31 cellular contexts compared by ENCODE assay signal in genomic region chr13:112133489-112134149, GRCh38.
"Had no signal": no experiment of that assay in that cellular context is flagged by ENCODE, and none has a peak within 500 bp of the region (broad histone marks: within the 10 kb centered on the region; RNA-seq: fewer than 3 reads in every experiment).

No MANE protein-coding gene starts in this region.

- H3K36me3 Mint-ChIP-seq: mesothelial cell of epicardium; naive thymus-derived CD8-positive, alpha-beta T cell; stimulated activated naive B cell treated with anti-CD40 and anti-IgM and Interleukin-4, amounts not matched to agents 10 μg/mL and 1 μg/mL and 100 μg/mL, for 72 hours had no signal

- ATAC-seq: activated CD4-positive, CD25-positive, alpha-beta regulatory T cell treated with anti-CD3 and anti-CD28 coated beads, Interleukin-2, amount 50 U/mL, for 24 hours; activated T-cell treated with anti-CD3 and anti-CD28 coated beads, Interleukin-2, amount 50 U/mL, for 4 hours; activated T-helper 17 cell treated with anti-CD3 and anti-CD28 coated beads, Interleukin-2, amount 50 U/mL, for 72 hours; gastroesophageal sphincter; left ventricle myocardium superior; naive thymus-derived CD8-positive, alpha-beta T cell; stimulated activated naive B cell treated with anti-CD40 and anti-IgM and Interleukin-4, amounts not matched to agents 10 μg/mL and 1 μg/mL and 100 μg/mL, for 72 hours had no signal

- H3K4me1 Mint-ChIP-seq: activated T-helper 17 cell treated with anti-CD3 and anti-CD28 coated beads, Interleukin-2, amount 50 U/mL, for 72 hours; mesothelial cell of epicardium; stimulated activated naive B cell treated with anti-CD40 and anti-IgM and Interleukin-4, amounts not matched to agents 10 μg/mL and 1 μg/mL and 100 μg/mL, for 72 hours had no signal

- H3K4me2 ChIP-seq: smooth muscle cell had no signal

- H3K4me1 ChIP-seq: right atrium auricular region, suprapubic skin, tibial artery had no signal

- H3K9me3 ChIP-seq: gastroesophageal sphincter, right atrium auricular region, suprapubic skin, tibial artery had no signal

- H3K4me3 Mint-ChIP-seq: activated T-cell treated with anti-CD3 and anti-CD28 coated beads, Interleukin-2, amount 50 U/mL, for 4 hours; activated T-helper 17 cell treated with anti-CD3 and anti-CD28 coated beads, Interleukin-2, amount 50 U/mL, for 72 hours; dendritic cell treated with granulocyte-macrophage colony-stimulating factor and Interleukin-4, amounts not matched to agents 40 ng/mL and 50 ng/mL, for 4 days; mesothelial cell of epicardium; naive thymus-derived CD8-positive, alpha-beta T cell; neural crest cell; stimulated activated naive B cell treated with anti-CD40 and anti-IgM and Interleukin-4, amounts not matched to agents 10 μg/mL and 1 μg/mL and 100 μg/mL, for 72 hours; T-helper 1 cell treated with Interleukin-12 subunit alpha and Interleukin-12 subunit beta and Interleukin-4 antibody, amounts not matched to agents 30 μg/mL and 1 μg/mL, for 36 hours had no signal

- FAIRE-seq: astrocyte, endometrium, TTC549 had no signal

- H3K9me3 Mint-ChIP-seq: activated T-cell treated with anti-CD3 and anti-CD28 coated beads, Interleukin-2, amount 50 U/mL, for 4 hours; activated T-helper 17 cell treated with anti-CD3 and anti-CD28 coated beads, Interleukin-2, amount 50 U/mL, for 72 hours; dendritic cell treated with granulocyte-macrophage colony-stimulating factor and Interleukin-4, amounts not matched to agents 40 ng/mL and 50 ng/mL, for 4 days; mesothelial cell of epicardium; neural crest cell; T-helper 1 cell treated with Interleukin-12 subunit alpha and Interleukin-12 subunit beta and Interleukin-4 antibody, amounts not matched to agents 30 μg/mL and 1 μg/mL, for 36 hours had no signal

- DNase-seq: activated CD4-positive, alpha-beta T cell treated with anti-CD3 and anti-CD28 coated beads for 48 hours; activated CD4-positive, alpha-beta T cell treated with anti-CD3 and anti-CD28 coated beads, Interleukin-2, amount 50 U/mL, for 48 hours; activated gamma-delta T cell treated with Interleukin-2 at 50 U/mL for 16 hours; activated naive CD4-positive, alpha-beta T cell treated with anti-CD3 and anti-CD28 coated beads, Interleukin-2, amount 50 U/mL, for 16 hours; activated T-cell treated with anti-CD3 and anti-CD28 coated beads, Interleukin-2, amount 50 U/mL, for 4 hours; amniotic stem cell; brain microvascular endothelial cell; effector CD4-positive, alpha-beta T cell; hypothalamus; kidney glomerular epithelial cell; left ventricle myocardium superior; naive thymus-derived CD8-positive, alpha-beta T cell; stimulated activated CD4-positive, alpha-beta T cell treated with anti-CD3 and anti-CD28 coated beads, Interleukin-15, amount 100 ng/mL, for 24 hours; stimulated activated CD4-positive, alpha-beta T cell treated with anti-CD3 and anti-CD28 coated beads, Interleukin-2, amount 100 ng/mL, for 24 hours; stimulated activated naive B cell treated with anti-CD40 and anti-IgM and Interleukin-4, amounts not matched to agents 10 μg/mL and 1 μg/mL and 100 μg/mL, for 72 hours; T-helper 9 cell had no signal

- H3K4me3 ChIP-seq: gastroesophageal sphincter, right atrium auricular region, smooth muscle cell, suprapubic skin, tibial artery had no signal

- H3K27ac ChIP-seq: brain microvascular endothelial cell, gastroesophageal sphincter, right atrium auricular region, suprapubic skin, tibial artery, VCaP had no signal

- H3K27me3 ChIP-seq: brain microvascular endothelial cell, right atrium auricular region had no signal

- H3K27ac Mint-ChIP-seq: activated T-helper 17 cell treated with anti-CD3 and anti-CD28 coated beads, Interleukin-2, amount 50 U/mL, for 72 hours; dendritic cell treated with granulocyte-macrophage colony-stimulating factor and Interleukin-4, amounts not matched to agents 40 ng/mL and 50 ng/mL, for 4 days; mesothelial cell of epicardium; naive thymus-derived CD8-positive, alpha-beta T cell; stimulated activated naive B cell treated with anti-CD40 and anti-IgM and Interleukin-4, amounts not matched to agents 10 μg/mL and 1 μg/mL and 100 μg/mL, for 72 hours; T-helper 1 cell treated with Interleukin-12 subunit alpha and Interleukin-12 subunit beta and Interleukin-4 antibody, amounts not matched to agents 30 μg/mL and 1 μg/mL, for 36 hours had no signal

- H3K36me3 ChIP-seq: brain microvascular endothelial cell, gastroesophageal sphincter, right atrium auricular region, suprapubic skin, tibial artery had no signal
